ENCODE assay signal across 8 cellular contexts in the genomic region with DNA sequence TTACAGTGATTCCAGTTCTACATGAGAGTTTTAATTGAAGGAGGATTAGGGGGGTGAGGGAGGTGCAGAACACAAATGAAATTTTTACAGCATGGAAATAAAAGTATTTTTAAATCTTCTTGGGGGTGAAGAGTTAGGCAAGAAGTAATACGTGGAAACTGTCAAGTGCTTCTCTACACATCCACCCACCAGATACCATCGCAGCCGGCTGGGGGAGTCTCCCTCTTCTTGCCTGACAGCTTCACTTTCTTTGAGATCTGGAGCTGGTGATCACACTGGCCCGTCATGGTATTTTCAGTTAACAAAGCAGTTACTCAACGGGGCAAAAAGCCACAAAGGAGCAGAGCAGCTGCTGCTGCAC. TPM values are rescaled to one million over a fixed set of nuclear protein-coding genes. Genes with fewer than 3 reads are reported as not detected.
A peak's percentile ranks its signal among the peaks of the same experiment; 100 is the strongest.
DNase-seq lines count a peak whose midpoint lies in the region; ATAC-seq and TF ChIP-seq lines count a peak whose summit lies in the region.

No MANE protein-coding gene starts in this region.

- H3K4me3 ChIP-seq in GM23338 (peak overlapping the region; percentile 78), trophoblast cell (ENCODE audit: low read depth, low read length) (peak overlapping the region; percentile 93)

- H3K27me3 ChIP-seq in GM23338 (ENCODE audit: insufficient read depth) (peaks cover 40% of the 10 kb centered on the region), trophoblast cell (ENCODE audit: insufficient read depth, low read length) (peaks cover 18% of the 10 kb centered on the region)

- H3K79me2 ChIP-seq in GM23338 (replicated peaks; ENCODE audit: insufficient read depth) (peaks cover 21% of the 10 kb centered on the region; the same call in 1 of the 2 replicates), trophoblast cell (ENCODE audit: control insufficient read depth, insufficient read depth, low read length, poor library complexity) (peaks cover 5% of the 10 kb centered on the region)

- no peak overlapping the region for H3K4ac ChIP-seq in trophoblast cell (ENCODE audit: low read depth, low read length)

- peak overlapping the region; percentile 57; the same call in 1 of the 2 replicates for H2AFZ ChIP-seq in GM23338
- peak overlapping the region; percentile 87 for H2AFZ ChIP-seq in trophoblast cell (ENCODE audit: insufficient read depth, low read length, poor library complexity)

- H4K12ac ChIP-seq in trophoblast cell (ENCODE audit: low read depth, low read length), result peak overlapping the region; percentile 94

- H3K4me2 ChIP-seq in GM23338, result peak overlapping the region; percentile 89
- peak overlapping the region; percentile 72 for H3K4me2 ChIP-seq in trophoblast cell (ENCODE audit: low read length)

- peaks cover 19% of the 10 kb centered on the region for H3F3A ChIP-seq in GM23338 (replicated peaks; ENCODE audit: low read depth)

- H3K18ac ChIP-seq in trophoblast cell (ENCODE audit: low read length), result peak overlapping the region; percentile 94

- peaks cover 37% of the 10 kb centered on the region for H3K4me1 Mint-ChIP-seq in GM23338

- H3K9me2 ChIP-seq in GM23338 (ENCODE audit: insufficient read depth), result no peaks in the 10 kb centered on the region

- H3K79me1 ChIP-seq in trophoblast cell (ENCODE audit: low read length), result peaks cover 9% of the 10 kb centered on the region

- no peak for ATAC-seq in GM23338
- no peak for ATAC-seq in GM21390 (IDR thresholded peaks at IDR 0.05; ENCODE audit: unreplicated experiment)
- ATAC-seq in HG03521 (IDR thresholded peaks at IDR 0.05; ENCODE audit: unreplicated experiment), result no peak

- peak overlapping the region; percentile 94 for H4K8ac ChIP-seq in trophoblast cell (ENCODE audit: low read depth, low read length)

- no peaks in the 10 kb centered on the region for H3K9me3 ChIP-seq in trophoblast cell (ENCODE audit: insufficient read depth, low read depth, low read length)

- no peak overlapping the region for H2BK12ac ChIP-seq in trophoblast cell (ENCODE audit: low read length)

- peak overlapping the region; percentile 49; the same call in 1 of the 2 replicates for H3K27ac Mint-ChIP-seq in GM23338

- no peak for DNase-seq in GM23338 (ENCODE audit: low spot score)
- peak; percentile 84 for DNase-seq in SIG-M5 (lab: John Stamatoyannopoulos, UW)
- no peak for DNase-seq in epithelial cell of prostate (ENCODE audit: low read depth, low spot score)
- no peak for DNase-seq in trophoblast cell
- DNase-seq in GM19238 (ENCODE audit: insufficient read length, low spot score), result no peak
- no peak for DNase-seq in SHP77 (lab: John Stamatoyannopoulos, UW)

- H3K36me3 Mint-ChIP-seq in GM23338 (ENCODE audit: low read depth), result no peaks in the 10 kb centered on the region; the same call in 2 of the 3 replicates

- peaks cover 49% of the 10 kb centered on the region for H3K27me3 Mint-ChIP-seq in GM23338 (ENCODE audit: insufficient read depth, low read depth, poor library complexity)

- no peaks in the 10 kb centered on the region for H3K9me3 Mint-ChIP-seq in GM23338

- H2AK5ac ChIP-seq in trophoblast cell (ENCODE audit: low read length), result no peak overlapping the region

- TF ChIP-seq CTCF in GM23338 (conservative IDR thresholded peaks at IDR 0.05; ENCODE audit: low read depth in 2 of 2), result no peak

- H3K27ac ChIP-seq in GM23338 (ENCODE audit: low read depth) (peak overlapping the region; percentile 52; the same call in 1 of the 2 replicates), epithelial cell of prostate (peak overlapping the region; percentile 83), trophoblast cell (ENCODE audit: low read depth, low read length) (peak overlapping the region; percentile 93)

- H3K14ac ChIP-seq in trophoblast cell (ENCODE audit: low read length), result peak overlapping the region; percentile 89

- no CpG with 5 or more reads among the region's 5 CpGs for WGBS in trophoblast cell (ENCODE audit: extremely low coverage, insufficient coverage, insufficient read length)

- no peak overlapping the region for H3K23ac ChIP-seq in trophoblast cell (ENCODE audit: low read length)

- no peak overlapping the region for H2BK120ac ChIP-seq in trophoblast cell (ENCODE audit: insufficient read depth, low read length, poor library complexity)

- H3K36me3 ChIP-seq in GM23338 (ENCODE audit: insufficient read depth) (no peaks in the 10 kb centered on the region), trophoblast cell (ENCODE audit: control insufficient read depth in 1 of 2, insufficient read depth in 2 of 2, low read length in 2 of 2) (no peaks in the 10 kb centered on the region)

- no peak overlapping the region for H2BK5ac ChIP-seq in trophoblast cell (ENCODE audit: low read depth, low read length, poor library complexity)

- no peaks in the 10 kb centered on the region for H4K20me1 ChIP-seq in GM23338 (replicated peaks; ENCODE audit: insufficient read depth)

- H3K9ac ChIP-seq in trophoblast cell (ENCODE audit: low read length), result no peak overlapping the region

- H3K4me1 ChIP-seq in GM23338 (ENCODE audit: insufficient read depth) (peaks cover 41% of the 10 kb centered on the region), trophoblast cell (ENCODE audit: control insufficient read depth in 1 of 2, insufficient read depth in 2 of 2, low read length in 2 of 2) (peaks cover 9 to 13% of the 10 kb centered on the region in 2 experiments)

- peak overlapping the region; percentile 95 for H4K91ac ChIP-seq in trophoblast cell (ENCODE audit: low read depth, low read length)

- peak overlapping the region; percentile 71 for H3K4me3 Mint-ChIP-seq in GM23338

TF ChIP-seq in GM23338, 12 proteins besides CTCF, POLR2A, EP300 and RAD21:
- no peak for TF ChIP-seq NANOG (IDR thresholded peaks at IDR 0.05; ENCODE audit: borderline replicate concordance)
- TF ChIP-seq STAT1 (IDR thresholded peaks at IDR 0.05; ENCODE audit: unreplicated experiment), result no peak
- TF ChIP-seq CREB1 (CRISPR knock-in tag; IDR thresholded peaks at IDR 0.05; ENCODE audit: low read depth), result no peak
- TF ChIP-seq ZNF114 (CRISPR knock-in tag; IDR thresholded peaks at IDR 0.05), result no peak

RNA-seq across cellular contexts. Expression of gene NR4A3, which starts 2.6 kb away (rescaled TPM):
- total RNA-seq in GM23338 (2014; rRNA removed; shearing (Covaris generic)), result 0.17 and 0.58 TPM in 2 replicates
- 0.10 and 0.17 TPM in 2 replicates for polyA plus RNA-seq in GM23338 (2016; fragmentation: Nextera tagmentation; extraction: Ambion mirVana)
- 1.4 and 1.5 TPM in 2 replicates for polyA plus RNA-seq in trophoblast cell (2013)
